ENCODE assay signal across 1 cellular context in the genomic region with DNA sequence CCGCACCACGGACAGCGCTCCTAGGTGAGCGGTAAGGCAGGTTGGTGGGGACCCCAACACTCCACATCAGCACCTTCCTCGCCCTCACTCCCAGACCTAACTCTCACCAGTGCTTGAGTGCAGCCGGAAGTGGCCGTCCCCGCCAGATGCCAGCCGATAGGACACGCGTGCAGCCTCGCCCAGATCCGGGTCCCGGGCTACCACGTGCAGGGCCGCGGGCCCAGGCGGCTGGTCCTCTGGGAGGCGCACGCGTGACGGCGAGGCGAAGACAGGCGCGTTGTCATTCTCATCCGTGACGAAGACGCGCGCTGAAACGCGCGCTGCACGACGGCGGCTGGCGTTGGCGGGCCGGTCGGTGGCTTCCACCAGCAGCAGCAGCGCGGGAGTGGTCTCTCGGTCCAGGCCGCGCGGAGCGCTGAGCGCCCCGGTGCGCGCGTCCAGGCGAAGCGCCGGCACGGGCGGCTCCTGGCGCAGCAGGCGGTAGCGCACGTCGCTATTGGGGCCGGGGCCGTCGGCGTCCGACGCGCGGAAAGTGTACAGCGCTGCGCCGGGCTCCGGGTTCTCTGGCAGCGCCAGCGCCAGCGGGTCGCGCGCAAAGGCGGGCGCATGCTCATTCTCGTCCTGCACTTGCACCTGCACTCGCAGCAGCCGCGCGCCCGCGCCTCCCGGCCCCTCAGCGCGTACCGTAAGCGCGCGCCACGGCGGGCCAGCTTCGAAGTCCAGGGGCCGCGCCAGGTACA.
TF ChIP-seq lines count a peak whose summit lies in the region.

No MANE protein-coding gene starts in this region.

TF ChIP-seq in WTC11, 78 proteins besides CTCF, POLR2A, EP300 and RAD21 (continued from another document and continues in another):
- TF ChIP-seq, protein P1, sequence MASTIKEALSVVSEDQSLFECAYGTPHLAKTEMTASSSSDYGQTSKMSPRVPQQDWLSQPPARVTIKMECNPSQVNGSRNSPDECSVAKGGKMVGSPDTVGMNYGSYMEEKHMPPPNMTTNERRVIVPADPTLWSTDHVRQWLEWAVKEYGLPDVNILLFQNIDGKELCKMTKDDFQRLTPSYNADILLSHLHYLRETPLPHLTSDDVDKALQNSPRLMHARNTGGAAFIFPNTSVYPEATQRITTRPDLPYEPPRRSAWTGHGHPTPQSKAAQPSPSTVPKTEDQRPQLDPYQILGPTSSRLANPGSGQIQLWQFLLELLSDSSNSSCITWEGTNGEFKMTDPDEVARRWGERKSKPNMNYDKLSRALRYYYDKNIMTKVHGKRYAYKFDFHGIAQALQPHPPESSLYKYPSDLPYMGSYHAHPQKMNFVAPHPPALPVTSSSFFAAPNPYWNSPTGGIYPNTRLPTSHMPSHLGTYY (CRISPR knock-in tag; IDR thresholded peaks at IDR 0.05): no peak
- TF ChIP-seq CBFB (CRISPR knock-in tag; IDR thresholded peaks at IDR 0.05; ENCODE audit: low read depth) (0 out of 2 replicates have a peak, but pooled peaks have one; percentile 23), SOX15 (CRISPR knock-in tag; IDR thresholded peaks at IDR 0.05) (no peak), TEAD1 (CRISPR knock-in tag; IDR thresholded peaks at IDR 0.05) (peak; percentile 95), TP53 (CRISPR knock-in tag; IDR thresholded peaks at IDR 0.05) (0 out of 2 replicates have a peak, but pooled peaks have one; percentile 94), TCF7 (CRISPR knock-in tag; IDR thresholded peaks at IDR 0.05; ENCODE audit: low read depth) (peak; percentile 75; the same call in 1 of the 2 replicates), SMAD4 (CRISPR knock-in tag; IDR thresholded peaks at IDR 0.05) (peak; percentile 94), ESRRA (CRISPR knock-in tag; IDR thresholded peaks at IDR 0.05; ENCODE audit: borderline replicate concordance) (peak; percentile 97; the same call in 1 of the 2 replicates), JUN (CRISPR knock-in tag; IDR thresholded peaks at IDR 0.05) (peak; percentile 95; the same call in 1 of the 2 replicates), OVOL2 (CRISPR knock-in tag; IDR thresholded peaks at IDR 0.05; ENCODE audit: borderline replicate concordance) (no peak), NR1H2 (CRISPR knock-in tag; IDR thresholded peaks at IDR 0.05) (peak; percentile 86), SP1 (CRISPR knock-in tag; conservative IDR thresholded peaks at IDR 0.05) (0 out of 2 replicates have a peak, but pooled peaks have one; percentile 42), PRRX2 (CRISPR knock-in tag; IDR thresholded peaks at IDR 0.05) (no peak), TEAD4 (CRISPR knock-in tag; IDR thresholded peaks at IDR 0.05) (peak; percentile 91), ZBTB21 (CRISPR knock-in tag; IDR thresholded peaks at IDR 0.05; ENCODE audit: borderline replicate concordance) (no peak; the same call in 1 of the 2 replicates), EMX1 (CRISPR knock-in tag; IDR thresholded peaks at IDR 0.05) (no peak), FOXP1 (CRISPR knock-in tag; IDR thresholded peaks at IDR 0.05; ENCODE audit: borderline replicate concordance) (peak; percentile 98), MYBL2 (CRISPR knock-in tag; IDR thresholded peaks at IDR 0.05) (peak; percentile 94)
- TF ChIP-seq, protein P2, sequence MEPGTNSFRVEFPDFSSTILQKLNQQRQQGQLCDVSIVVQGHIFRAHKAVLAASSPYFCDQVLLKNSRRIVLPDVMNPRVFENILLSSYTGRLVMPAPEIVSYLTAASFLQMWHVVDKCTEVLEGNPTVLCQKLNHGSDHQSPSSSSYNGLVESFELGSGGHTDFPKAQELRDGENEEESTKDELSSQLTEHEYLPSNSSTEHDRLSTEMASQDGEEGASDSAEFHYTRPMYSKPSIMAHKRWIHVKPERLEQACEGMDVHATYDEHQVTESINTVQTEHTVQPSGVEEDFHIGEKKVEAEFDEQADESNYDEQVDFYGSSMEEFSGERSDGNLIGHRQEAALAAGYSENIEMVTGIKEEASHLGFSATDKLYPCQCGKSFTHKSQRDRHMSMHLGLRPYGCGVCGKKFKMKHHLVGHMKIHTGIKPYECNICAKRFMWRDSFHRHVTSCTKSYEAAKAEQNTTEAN (CRISPR knock-in tag; IDR thresholded peaks at IDR 0.05): 0 out of 2 replicates have a peak, but pooled peaks have one; percentile 60
- TF ChIP-seq, protein P3, sequence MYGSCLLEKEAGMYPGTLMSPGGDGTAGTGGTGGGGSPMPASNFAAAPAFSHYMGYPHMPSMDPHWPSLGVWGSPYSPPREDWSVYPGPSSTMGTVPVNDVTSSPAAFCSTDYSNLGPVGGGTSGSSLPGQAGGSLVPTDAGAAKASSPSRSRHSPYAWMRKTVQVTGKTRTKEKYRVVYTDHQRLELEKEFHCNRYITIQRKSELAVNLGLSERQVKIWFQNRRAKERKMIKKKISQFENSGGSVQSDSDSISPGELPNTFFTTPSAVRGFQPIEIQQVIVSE (CRISPR knock-in tag; IDR thresholded peaks at IDR 0.05; ENCODE audit: borderline replicate concordance): no peak
- TF ChIP-seq, protein P4, sequence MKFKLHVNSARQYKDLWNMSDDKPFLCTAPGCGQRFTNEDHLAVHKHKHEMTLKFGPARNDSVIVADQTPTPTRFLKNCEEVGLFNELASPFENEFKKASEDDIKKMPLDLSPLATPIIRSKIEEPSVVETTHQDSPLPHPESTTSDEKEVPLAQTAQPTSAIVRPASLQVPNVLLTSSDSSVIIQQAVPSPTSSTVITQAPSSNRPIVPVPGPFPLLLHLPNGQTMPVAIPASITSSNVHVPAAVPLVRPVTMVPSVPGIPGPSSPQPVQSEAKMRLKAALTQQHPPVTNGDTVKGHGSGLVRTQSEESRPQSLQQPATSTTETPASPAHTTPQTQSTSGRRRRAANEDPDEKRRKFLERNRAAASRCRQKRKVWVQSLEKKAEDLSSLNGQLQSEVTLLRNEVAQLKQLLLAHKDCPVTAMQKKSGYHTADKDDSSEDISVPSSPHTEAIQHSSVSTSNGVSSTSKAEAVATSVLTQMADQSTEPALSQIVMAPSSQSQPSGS (CRISPR knock-in tag; IDR thresholded peaks at IDR 0.05; ENCODE audit: borderline replicate concordance, low read depth): peak; percentile 76; the same call in 1 of the 2 replicates
- TF ChIP-seq, protein P5, sequence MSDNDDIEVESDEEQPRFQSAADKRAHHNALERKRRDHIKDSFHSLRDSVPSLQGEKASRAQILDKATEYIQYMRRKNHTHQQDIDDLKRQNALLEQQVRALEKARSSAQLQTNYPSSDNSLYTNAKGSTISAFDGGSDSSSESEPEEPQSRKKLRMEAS (CRISPR knock-in tag; IDR thresholded peaks at IDR 0.05): peak; percentile 98
- TF ChIP-seq, protein P6, sequence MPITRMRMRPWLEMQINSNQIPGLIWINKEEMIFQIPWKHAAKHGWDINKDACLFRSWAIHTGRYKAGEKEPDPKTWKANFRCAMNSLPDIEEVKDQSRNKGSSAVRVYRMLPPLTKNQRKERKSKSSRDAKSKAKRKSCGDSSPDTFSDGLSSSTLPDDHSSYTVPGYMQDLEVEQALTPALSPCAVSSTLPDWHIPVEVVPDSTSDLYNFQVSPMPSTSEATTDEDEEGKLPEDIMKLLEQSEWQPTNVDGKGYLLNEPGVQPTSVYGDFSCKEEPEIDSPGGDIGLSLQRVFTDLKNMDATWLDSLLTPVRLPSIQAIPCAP (CRISPR knock-in tag; IDR thresholded peaks at IDR 0.05): peak; percentile 93
- TF ChIP-seq, protein P7, sequence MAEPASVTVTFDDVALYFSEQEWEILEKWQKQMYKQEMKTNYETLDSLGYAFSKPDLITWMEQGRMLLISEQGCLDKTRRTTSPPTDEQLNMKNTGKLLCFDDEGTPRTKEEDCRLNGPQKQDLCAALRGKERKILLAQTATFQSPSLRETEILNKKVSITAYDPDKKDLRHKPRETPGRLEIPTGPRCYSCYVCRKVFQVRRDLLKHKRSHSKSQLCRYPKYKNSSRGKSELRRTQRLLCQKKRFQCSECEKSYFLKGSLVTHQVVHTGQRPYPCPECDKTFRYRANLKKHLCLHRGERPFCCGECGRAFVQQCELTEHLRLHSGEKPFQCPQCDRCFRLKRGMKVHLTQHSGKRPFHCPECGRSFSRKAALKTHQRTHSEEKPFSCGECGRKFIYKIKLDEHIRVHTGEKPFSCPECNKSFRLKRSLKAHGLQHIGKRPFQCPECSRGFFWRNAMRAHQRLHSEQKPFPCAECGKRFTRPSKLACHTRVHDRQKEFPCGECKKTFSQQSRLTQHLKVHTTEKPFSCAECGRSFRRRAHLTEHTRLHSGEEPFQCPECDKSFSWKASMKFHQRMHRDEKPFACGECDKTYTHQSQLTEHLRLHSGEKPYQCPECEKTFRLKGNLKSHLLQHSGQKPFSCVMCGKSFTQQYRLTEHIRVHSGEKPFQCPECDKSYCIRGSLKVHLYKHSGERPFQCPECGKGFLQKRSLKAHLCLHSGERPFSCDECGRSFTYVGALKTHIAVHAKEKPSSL (CRISPR knock-in tag; conservative IDR thresholded peaks at IDR 0.05): no peak
- TF ChIP-seq, protein P8, sequence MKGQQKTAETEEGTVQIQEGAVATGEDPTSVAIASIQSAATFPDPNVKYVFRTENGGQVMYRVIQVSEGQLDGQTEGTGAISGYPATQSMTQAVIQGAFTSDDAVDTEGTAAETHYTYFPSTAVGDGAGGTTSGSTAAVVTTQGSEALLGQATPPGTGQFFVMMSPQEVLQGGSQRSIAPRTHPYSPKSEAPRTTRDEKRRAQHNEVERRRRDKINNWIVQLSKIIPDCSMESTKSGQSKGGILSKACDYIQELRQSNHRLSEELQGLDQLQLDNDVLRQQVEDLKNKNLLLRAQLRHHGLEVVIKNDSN (CRISPR knock-in tag; IDR thresholded peaks at IDR 0.05): peak; percentile 78
- TF ChIP-seq, protein P9, sequence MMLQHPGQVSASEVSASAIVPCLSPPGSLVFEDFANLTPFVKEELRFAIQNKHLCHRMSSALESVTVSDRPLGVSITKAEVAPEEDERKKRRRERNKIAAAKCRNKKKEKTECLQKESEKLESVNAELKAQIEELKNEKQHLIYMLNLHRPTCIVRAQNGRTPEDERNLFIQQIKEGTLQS (CRISPR knock-in tag; conservative IDR thresholded peaks at IDR 0.05): peak; percentile 70; the same call in 1 of the 2 replicates
- TF ChIP-seq, protein P10, sequence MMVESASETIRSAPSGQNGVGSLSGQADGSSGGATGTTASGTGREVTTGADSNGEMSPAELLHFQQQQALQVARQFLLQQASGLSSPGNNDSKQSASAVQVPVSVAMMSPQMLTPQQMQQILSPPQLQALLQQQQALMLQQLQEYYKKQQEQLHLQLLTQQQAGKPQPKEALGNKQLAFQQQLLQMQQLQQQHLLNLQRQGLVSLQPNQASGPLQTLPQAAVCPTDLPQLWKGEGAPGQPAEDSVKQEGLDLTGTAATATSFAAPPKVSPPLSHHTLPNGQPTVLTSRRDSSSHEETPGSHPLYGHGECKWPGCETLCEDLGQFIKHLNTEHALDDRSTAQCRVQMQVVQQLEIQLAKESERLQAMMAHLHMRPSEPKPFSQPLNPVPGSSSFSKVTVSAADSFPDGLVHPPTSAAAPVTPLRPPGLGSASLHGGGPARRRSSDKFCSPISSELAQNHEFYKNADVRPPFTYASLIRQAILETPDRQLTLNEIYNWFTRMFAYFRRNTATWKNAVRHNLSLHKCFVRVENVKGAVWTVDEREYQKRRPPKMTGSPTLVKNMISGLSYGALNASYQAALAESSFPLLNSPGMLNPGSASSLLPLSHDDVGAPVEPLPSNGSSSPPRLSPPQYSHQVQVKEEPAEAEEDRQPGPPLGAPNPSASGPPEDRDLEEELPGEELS (CRISPR knock-in tag; IDR thresholded peaks at IDR 0.05): peak; percentile 94
- TF ChIP-seq, protein P11, sequence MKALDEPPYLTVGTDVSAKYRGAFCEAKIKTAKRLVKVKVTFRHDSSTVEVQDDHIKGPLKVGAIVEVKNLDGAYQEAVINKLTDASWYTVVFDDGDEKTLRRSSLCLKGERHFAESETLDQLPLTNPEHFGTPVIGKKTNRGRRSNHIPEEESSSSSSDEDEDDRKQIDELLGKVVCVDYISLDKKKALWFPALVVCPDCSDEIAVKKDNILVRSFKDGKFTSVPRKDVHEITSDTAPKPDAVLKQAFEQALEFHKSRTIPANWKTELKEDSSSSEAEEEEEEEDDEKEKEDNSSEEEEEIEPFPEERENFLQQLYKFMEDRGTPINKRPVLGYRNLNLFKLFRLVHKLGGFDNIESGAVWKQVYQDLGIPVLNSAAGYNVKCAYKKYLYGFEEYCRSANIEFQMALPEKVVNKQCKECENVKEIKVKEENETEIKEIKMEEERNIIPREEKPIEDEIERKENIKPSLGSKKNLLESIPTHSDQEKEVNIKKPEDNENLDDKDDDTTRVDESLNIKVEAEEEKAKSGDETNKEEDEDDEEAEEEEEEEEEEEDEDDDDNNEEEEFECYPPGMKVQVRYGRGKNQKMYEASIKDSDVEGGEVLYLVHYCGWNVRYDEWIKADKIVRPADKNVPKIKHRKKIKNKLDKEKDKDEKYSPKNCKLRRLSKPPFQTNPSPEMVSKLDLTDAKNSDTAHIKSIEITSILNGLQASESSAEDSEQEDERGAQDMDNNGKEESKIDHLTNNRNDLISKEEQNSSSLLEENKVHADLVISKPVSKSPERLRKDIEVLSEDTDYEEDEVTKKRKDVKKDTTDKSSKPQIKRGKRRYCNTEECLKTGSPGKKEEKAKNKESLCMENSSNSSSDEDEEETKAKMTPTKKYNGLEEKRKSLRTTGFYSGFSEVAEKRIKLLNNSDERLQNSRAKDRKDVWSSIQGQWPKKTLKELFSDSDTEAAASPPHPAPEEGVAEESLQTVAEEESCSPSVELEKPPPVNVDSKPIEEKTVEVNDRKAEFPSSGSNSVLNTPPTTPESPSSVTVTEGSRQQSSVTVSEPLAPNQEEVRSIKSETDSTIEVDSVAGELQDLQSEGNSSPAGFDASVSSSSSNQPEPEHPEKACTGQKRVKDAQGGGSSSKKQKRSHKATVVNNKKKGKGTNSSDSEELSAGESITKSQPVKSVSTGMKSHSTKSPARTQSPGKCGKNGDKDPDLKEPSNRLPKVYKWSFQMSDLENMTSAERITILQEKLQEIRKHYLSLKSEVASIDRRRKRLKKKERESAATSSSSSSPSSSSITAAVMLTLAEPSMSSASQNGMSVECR (CRISPR knock-in tag; IDR thresholded peaks at IDR 0.05; ENCODE audit: borderline replicate concordance): peak; percentile 91; the same call in 1 of the 2 replicates
- TF ChIP-seq, protein P12, sequence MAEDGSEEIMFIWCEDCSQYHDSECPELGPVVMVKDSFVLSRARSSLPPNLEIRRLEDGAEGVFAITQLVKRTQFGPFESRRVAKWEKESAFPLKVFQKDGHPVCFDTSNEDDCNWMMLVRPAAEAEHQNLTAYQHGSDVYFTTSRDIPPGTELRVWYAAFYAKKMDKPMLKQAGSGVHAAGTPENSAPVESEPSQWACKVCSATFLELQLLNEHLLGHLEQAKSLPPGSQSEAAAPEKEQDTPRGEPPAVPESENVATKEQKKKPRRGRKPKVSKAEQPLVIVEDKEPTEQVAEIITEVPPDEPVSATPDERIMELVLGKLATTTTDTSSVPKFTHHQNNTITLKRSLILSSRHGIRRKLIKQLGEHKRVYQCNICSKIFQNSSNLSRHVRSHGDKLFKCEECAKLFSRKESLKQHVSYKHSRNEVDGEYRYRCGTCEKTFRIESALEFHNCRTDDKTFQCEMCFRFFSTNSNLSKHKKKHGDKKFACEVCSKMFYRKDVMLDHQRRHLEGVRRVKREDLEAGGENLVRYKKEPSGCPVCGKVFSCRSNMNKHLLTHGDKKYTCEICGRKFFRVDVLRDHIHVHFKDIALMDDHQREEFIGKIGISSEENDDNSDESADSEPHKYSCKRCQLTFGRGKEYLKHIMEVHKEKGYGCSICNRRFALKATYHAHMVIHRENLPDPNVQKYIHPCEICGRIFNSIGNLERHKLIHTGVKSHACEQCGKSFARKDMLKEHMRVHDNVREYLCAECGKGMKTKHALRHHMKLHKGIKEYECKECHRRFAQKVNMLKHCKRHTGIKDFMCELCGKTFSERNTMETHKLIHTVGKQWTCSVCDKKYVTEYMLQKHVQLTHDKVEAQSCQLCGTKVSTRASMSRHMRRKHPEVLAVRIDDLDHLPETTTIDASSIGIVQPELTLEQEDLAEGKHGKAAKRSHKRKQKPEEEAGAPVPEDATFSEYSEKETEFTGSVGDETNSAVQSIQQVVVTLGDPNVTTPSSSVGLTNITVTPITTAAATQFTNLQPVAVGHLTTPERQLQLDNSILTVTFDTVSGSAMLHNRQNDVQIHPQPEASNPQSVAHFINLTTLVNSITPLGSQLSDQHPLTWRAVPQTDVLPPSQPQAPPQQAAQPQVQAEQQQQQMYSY (CRISPR knock-in tag; IDR thresholded peaks at IDR 0.05): 0 out of 2 replicates have a peak, but pooled peaks have one; percentile 59
